1 cellular context compared by ENCODE assay signal in genomic region chr19:56667311-56667870, GRCh38.
TF ChIP-seq lines count a peak whose summit lies in the region.

No MANE protein-coding gene starts in this region.

TF ChIP-seq in HepG2, 621 proteins besides CTCF, POLR2A, EP300 and RAD21:
- TF ChIP-seq ZNF768 (CRISPR knock-in tag; IDR thresholded peaks at IDR 0.05) = peak; percentile 48; the same call in 1 of the 2 replicates
- 0 out of 2 replicates have a peak, but pooled peaks have one; percentile 38 for TF ChIP-seq GABPB1 (CRISPR knock-in tag; IDR thresholded peaks at IDR 0.05)
- no peak for TF ChIP-seq ZNF580 (CRISPR knock-in tag; IDR thresholded peaks at IDR 0.05; ENCODE audit: borderline replicate concordance, low read depth)
- peak; percentile 85 for TF ChIP-seq ZNF263 (CRISPR knock-in tag; IDR thresholded peaks at IDR 0.05)
- no peak for TF ChIP-seq ZNF549 (CRISPR knock-in tag; IDR thresholded peaks at IDR 0.05)
- TF ChIP-seq GABPA (IDR thresholded peaks at IDR 0.05; ENCODE audit: low read depth, low read length) = no peak
- peak; percentile 62 for TF ChIP-seq GABPA (CRISPR knock-in tag; IDR thresholded peaks at IDR 0.05; ENCODE audit: low read depth)
- TF ChIP-seq ELF1 (CRISPR knock-in tag; IDR thresholded peaks at IDR 0.05) = 0 out of 2 replicates have a peak, but pooled peaks have one; percentile 25
- TF ChIP-seq NKX3-1 (CRISPR knock-in tag; IDR thresholded peaks at IDR 0.05) = no peak
